Comparison of ENCODE assay signal across 15 cellular contexts in genomic region chr13:35926859-35927530, GRCh38.
A peak's percentile ranks its signal among the peaks of the same experiment; 100 is the strongest.
DNase-seq lines count a peak whose midpoint lies in the region; TF ChIP-seq lines count a peak whose summit lies in the region.
"Had no signal": no experiment of that assay in that cellular context is flagged by ENCODE, and none has a peak within 500 bp of the region (broad histone marks: within the 10 kb centered on the region; RNA-seq: fewer than 3 reads in every experiment).

No MANE protein-coding gene starts in this region.

- DNase-seq in Daoy (ENCODE audit: low read depth) (peak; percentile 54), NCI-H460 (ENCODE audit: extremely low read depth, low read depth) (peak; percentile 19), fibroblast of gingiva (ENCODE audit: low read depth) (peak; percentile 14), retinal pigment epithelial cell (ENCODE audit: low read depth) (peak; percentile 54), SJCRH30 (no peak), G401 (ENCODE audit: low spot score) (no peak), kidney glomerular epithelial cell (lab: John Stamatoyannopoulos, UW) (no peak), NCI-H748 (lab: John Stamatoyannopoulos, UW; ENCODE audit: unreplicated experiment) (no peak)
- DNase-seq: activated CD4-positive, alpha-beta T cell treated with anti-CD3 and anti-CD28 coated beads for 4 hours; activated T-cell treated with anti-CD3 and anti-CD28 coated beads, Interleukin-2, amount 50 U/mL, for 1 hour; lower lobe of right lung; NCI-H2029 treated with DMSO at 0.1 percent for 48 hours; NCI-H82 had no signal

- no peaks in the 10 kb centered on the region for H3K36me3 ChIP-seq in SJCRH30
- H3K36me3 ChIP-seq: lower lobe of right lung had no signal

- H3K27me3 ChIP-seq in SJCRH30: no peaks in the 10 kb centered on the region

- H3K4me3 ChIP-seq in retinal pigment epithelial cell (ENCODE audit: low read length) (no peak overlapping the region), SJCRH30 (no peak overlapping the region)
- H3K4me3 ChIP-seq: coronary artery, lower lobe of right lung, skin epidermis had no signal

- in situ Hi-C loops in G401 (cut with HindIII; ENCODE audit: low sequenced_read_pairs): no loop called here

- H3K27ac ChIP-seq in SJCRH30: no peak overlapping the region
- H3K27ac ChIP-seq: lower lobe of right lung had no signal

- peaks cover 9% of the 10 kb centered on the region for H3K4me1 ChIP-seq in SJCRH30
- H3K4me1 ChIP-seq: lower lobe of right lung had no signal

- no peaks in the 10 kb centered on the region for H3K9me3 ChIP-seq in SJCRH30 (replicated peaks)
- H3K9me3 ChIP-seq: lower lobe of right lung had no signal

- TF ChIP-seq CTCF in retinal pigment epithelial cell (conservative IDR thresholded peaks at IDR 0.05; ENCODE audit: low read depth, low read length): no peak

Comparison
In these comparisons a context has a peak if more than half of its experiments do, and no peak if none do; other contexts are left out.
1. DNase-seq: peak in Daoy (single experiment), NCI-H460 (single experiment), fibroblast of gingiva (single experiment) and retinal pigment epithelial cell (single experiment); none in SJCRH30 (0 of 2), G401 (single experiment), kidney glomerular epithelial cell (single experiment) and NCI-H748 (single experiment).